16 cellular contexts compared by ENCODE assay signal in the genomic region with DNA sequence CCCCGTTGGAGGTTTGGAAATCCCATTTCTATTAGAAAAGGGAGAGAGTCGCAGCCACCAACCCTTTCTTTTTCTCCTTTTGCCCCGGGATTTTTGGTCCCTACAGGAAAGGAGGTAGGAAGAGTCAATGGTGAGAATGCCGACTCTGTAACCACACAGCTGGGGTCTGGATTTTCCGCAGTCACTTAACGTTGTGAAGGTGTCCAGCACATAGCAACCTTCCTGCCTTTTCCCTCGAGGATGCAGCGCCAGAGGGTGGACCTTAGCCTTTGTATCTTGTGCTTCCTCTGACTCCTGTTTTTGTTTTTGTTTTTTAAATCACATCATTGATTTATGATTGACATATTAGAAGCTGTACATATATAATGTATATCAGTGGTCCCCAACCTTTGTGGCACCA. TPM values are rescaled to one million over a fixed set of nuclear protein-coding genes. Genes with fewer than 3 reads are reported as not detected.
DNase-seq lines count a peak whose midpoint lies in the region; ATAC-seq and TF ChIP-seq lines count a peak whose summit lies in the region.
"Had no signal": no experiment of that assay in that cellular context is flagged by ENCODE, and none has a peak within 500 bp of the region (broad histone marks: within the 10 kb centered on the region; RNA-seq: fewer than 3 reads in every experiment).

No MANE protein-coding gene starts in this region.

- H3K27me3 ChIP-seq in heart left ventricle = peaks cover 0 to 28% (median 0%) of the 10 kb centered on the region in 9 donors
- H3K27me3 ChIP-seq in dorsolateral prefrontal cortex = no peaks in the 10 kb centered on the region
- peaks cover 0 to 15% (median 0%) of the 10 kb centered on the region in 3 donors for H3K27me3 ChIP-seq in psoas muscle (ENCODE audit: insufficient read depth in 3 of 3, low read length in 2 of 3)

- H3K4me3 ChIP-seq in heart left ventricle (peak overlapping the region in 9 of 12 donors; percentile 45 to 64 (median 53)), dorsolateral prefrontal cortex (peak overlapping the region in 47 of 59 donors; percentile 25 to 71 (median 60)), psoas muscle (peak overlapping the region; percentile 60)
- H3K4me3 ChIP-seq: HAP-1 had no signal

- no peak for DNase-seq in heart left ventricle
- DNase-seq in Right ventricle myocardium inferior (ENCODE audit: missing footprints) = no peak
- DNase-seq in GM13977 (ENCODE audit: low spot score) = peak; percentile 7
- no peak for DNase-seq in dorsolateral prefrontal cortex
- DNase-seq in psoas muscle = no peak
- DNase-seq in stimulated activated CD8-positive, alpha-beta memory T cell treated with anti-CD3 and anti-CD28 coated beads, Interleukin-4, amount 100 ng/mL, for 48 hours = no peak
- no peak for DNase-seq in dedifferentiated amniotic fluid mesenchymal stem cell (ENCODE audit: extremely low spot score)
- DNase-seq: CD8-positive, alpha-beta T cell; Kasumi-1; MM.1S; NCI-H187; NCI-H446; NK-92 treated with Interleukin-12 subunit alpha and Interleukin-12 subunit beta, amount 100 ng/mL, for 24 hours; SHP77 treated with DMSO at 0.1 percent for 48 hours had no signal

- ATAC-seq in heart left ventricle = peak in 1 of 4 donors; percentile 53
- ATAC-seq in Right ventricle myocardium inferior = no peak
- no peak for ATAC-seq in psoas muscle
- ATAC-seq in HG02678 (IDR thresholded peaks at IDR 0.05; ENCODE audit: unreplicated experiment) = no peak
- ATAC-seq: CD8-positive, alpha-beta T cell had no signal

- no peak overlapping the region for H3K27ac ChIP-seq in heart left ventricle
- peak overlapping the region in 28 of 59 donors; percentile 13 to 84 (median 70) for H3K27ac ChIP-seq in dorsolateral prefrontal cortex
- no peak overlapping the region for H3K27ac ChIP-seq in psoas muscle

- intact Hi-C loops in heart left ventricle (cut with DNase I) = no loop called here
- intact Hi-C loops in Right ventricle myocardium inferior (cut with DNase I) = loop anchor here (5.0 kb wide), 1 partner anchor 38 kb away; no protein-coding TSS in a partner anchor
- intact Hi-C loops in dorsolateral prefrontal cortex (cut with DNase I) = no loop called here
- intact Hi-C loops in psoas muscle (cut with DNase I) = no loop called here

- no peak for TF ChIP-seq CTCF in heart left ventricle (IDR thresholded peaks at IDR 0.05)
- no peak for TF ChIP-seq CTCF in GM13977 (IDR thresholded peaks at IDR 0.05; ENCODE audit: extremely low read depth, insufficient read depth, missing control alignments)
- no peak for TF ChIP-seq CTCF in dorsolateral prefrontal cortex (IDR thresholded peaks at IDR 0.05 in 54 of 56, conservative IDR thresholded peaks at IDR 0.05 in 2 of 56; ENCODE audit: low read depth in 1 of 56, partially characterized antibody in 56 of 56)
- no peak for TF ChIP-seq CTCF in psoas muscle (IDR thresholded peaks at IDR 0.05)

- H3K9me3 ChIP-seq in heart left ventricle = no peaks in the 10 kb centered on the region
- no peaks in the 10 kb centered on the region for H3K9me3 ChIP-seq in psoas muscle
- H3K9me3 ChIP-seq: HAP-1 had no signal

- in situ Hi-C loops in GM13977 (cut with MboI; ENCODE audit: low pct_unique_long_range_greater_than_20kb, low sequenced_read_pairs, unreplicated experiment) = no loop called here

- WGBS in heart left ventricle, 4 donors = 55 to 63% (median 59%) methylated on average over 8 of the region's 8 CpGs
- WGBS in psoas muscle, 3 donors = 60 to 67% (median 60%) methylated on average over 8 of the region's 8 CpGs

- TF ChIP-seq POLR2A in heart left ventricle (IDR thresholded peaks at IDR 0.05) = no peak

- H3K36me3 ChIP-seq in heart left ventricle (no peaks in the 10 kb centered on the region), psoas muscle (ENCODE audit: insufficient read depth in 1 of 2, low read depth in 1 of 2) (no peaks in the 10 kb centered on the region)
- H3K36me3 ChIP-seq: HAP-1 had no signal

- H3K4me1 ChIP-seq in heart left ventricle (peaks cover 0 to 15% (median 5%) of the 10 kb centered on the region in 12 donors), psoas muscle (no peaks in the 10 kb centered on the region)
- H3K4me1 ChIP-seq: HAP-1 had no signal

RNA-seq across cellular contexts. Expression of gene TLR4, which starts 41.4 kb away (rescaled TPM):
- total RNA-seq in heart left ventricle (10 to 100 TPM in 6 of 9 donors, 1 to 10 TPM in 3; 8.5 to 37.4 (median 11.0) TPM), Right ventricle myocardium inferior (16.8 TPM), dorsolateral prefrontal cortex (10 to 100 TPM in 119 of 120 experiments, 1 to 10 TPM in 1; 8.4 to 73.4 (median 26.8) TPM), psoas muscle (1 to 10 TPM; 4.8 to 8.3 (median 6.6) TPM)
- polyA plus RNA-seq in heart left ventricle (1 to 10 TPM; 2.0 to 3.2 TPM), psoas muscle (1 to 10 TPM; 1.5 to 2.7 (median 1.9) TPM)
